1 cellular context compared by ENCODE assay signal in genomic region chr7:150898475-150899011, GRCh38.
A peak's percentile ranks its signal among the peaks of the same experiment; 100 is the strongest.
TF ChIP-seq lines count a peak whose summit lies in the region.

No MANE protein-coding gene starts in this region.

TF ChIP-seq in K562, 482 proteins besides CTCF, POLR2A, EP300 and RAD21 (continued from another document and continues in another):
- TF ChIP-seq RREB1 (CRISPR knock-in tag; IDR thresholded peaks at IDR 0.05) (no peak), REST (CRISPR knock-in tag; IDR thresholded peaks at IDR 0.05; ENCODE audit: low read depth) (peak; percentile 72; the same call in 1 of the 2 replicates), ZC3H4 (CRISPR knock-in tag; IDR thresholded peaks at IDR 0.05; ENCODE audit: borderline replicate concordance) (no peak), TRIM25 (IDR thresholded peaks at IDR 0.05; ENCODE audit: borderline replicate concordance) (no peak), TAF15 (IDR thresholded peaks at IDR 0.05; ENCODE audit: low read depth, low read length) (no peak), ZFX (CRISPR knock-in tag; IDR thresholded peaks at IDR 0.05) (no peak), ZNF445 (CRISPR knock-in tag; IDR thresholded peaks at IDR 0.05; ENCODE audit: low read depth) (no peak), ARID2 (IDR thresholded peaks at IDR 0.05) (peak; percentile 96), FOXA1 (IDR thresholded peaks at IDR 0.05; ENCODE audit: borderline replicate concordance) (no peak), BHLHE40 (IDR thresholded peaks at IDR 0.05; ENCODE audit: low read length) (peak; percentile 48; the same call in 1 of the 2 replicates), EZH2 (IDR thresholded peaks at IDR 0.05; ENCODE audit: borderline replicate concordance, low read depth, low read length) (no peak), NCOA2 (IDR thresholded peaks at IDR 0.05; ENCODE audit: partially characterized antibody in 2 of 2) (no peak), NFIC (IDR thresholded peaks at IDR 0.05) (no peak), NR2F6 (CRISPR knock-in tag; IDR thresholded peaks at IDR 0.05) (no peak), MCM3 (IDR thresholded peaks at IDR 0.05) (no peak), CGGBP1 (CRISPR knock-in tag; IDR thresholded peaks at IDR 0.05) (no peak), CBFA2T2 (conservative IDR thresholded peaks at IDR 0.05) (no peak), AFF4 (CRISPR knock-in tag; IDR thresholded peaks at IDR 0.05) (0 out of 2 replicates have a peak, but pooled peaks have one; percentile 30), NR4A1 (CRISPR knock-in tag; IDR thresholded peaks at IDR 0.05) (no peak), NR4A1 (tag; IDR thresholded peaks at IDR 0.05) (peak; percentile 50; the same call in 1 of the 2 replicates), ZNF133 (CRISPR knock-in tag; IDR thresholded peaks at IDR 0.05) (0 out of 2 replicates have a peak, but pooled peaks have one; percentile 9), PTTG1 (tag; IDR thresholded peaks at IDR 0.05; ENCODE audit: low read depth) (no peak), MNT (conservative IDR thresholded peaks at IDR 0.05) (0 out of 4 replicates have a peak, but pooled peaks of 1 of the 2 experiments have one; percentile 23), GATAD2B (IDR thresholded peaks at IDR 0.05; ENCODE audit: borderline replicate concordance) (no peak), SRF (CRISPR knock-in tag; IDR thresholded peaks at IDR 0.05) (no peak; a peak in 1 of 4 replicates), HNRNPUL1 (IDR thresholded peaks at IDR 0.05; ENCODE audit: low read length) (no peak), ERF (CRISPR knock-in tag; IDR thresholded peaks at IDR 0.05) (no peak), TEAD4 (IDR thresholded peaks at IDR 0.05; ENCODE audit: low read length) (peak; percentile 66), TEAD4 (CRISPR knock-in tag; IDR thresholded peaks at IDR 0.05; ENCODE audit: borderline replicate concordance) (no peak), ZNF175 (CRISPR knock-in tag; IDR thresholded peaks at IDR 0.05; ENCODE audit: low read depth) (no peak), POLR2H (tag; IDR thresholded peaks at IDR 0.05; ENCODE audit: low read depth) (no peak), MXD1 (CRISPR knock-in tag; IDR thresholded peaks at IDR 0.05; ENCODE audit: borderline replicate concordance, poor library complexity, severe bottlenecking) (no peak), ZNF324 (CRISPR knock-in tag; IDR thresholded peaks at IDR 0.05) (no peak), UBTF (IDR thresholded peaks at IDR 0.05; ENCODE audit: borderline replicate concordance in 1 of 2, low read depth in 2 of 2, low read length in 2 of 2) (no peak), HDGF (IDR thresholded peaks at IDR 0.05) (peak; percentile 74; the same call in 1 of the 2 replicates), ZBED1 (IDR thresholded peaks at IDR 0.05) (no peak), ZZZ3 (IDR thresholded peaks at IDR 0.05) (no peak), KLF10 (CRISPR knock-in tag; IDR thresholded peaks at IDR 0.05) (no peak), CREM (IDR thresholded peaks at IDR 0.05; ENCODE audit: low read depth) (peak; percentile 58), NKRF (IDR thresholded peaks at IDR 0.05; ENCODE audit: borderline replicate concordance) (no peak)
